In genomic region chr13:28718186-28718537, GRCh38 we compare ENCODE assay signal across 8 cellular contexts. TPM values are rescaled to one million over a fixed set of nuclear protein-coding genes. Genes with fewer than 3 reads are reported as not detected.
DNase-seq lines count a peak whose midpoint lies in the region; ATAC-seq, FAIRE-seq and TF ChIP-seq lines count a peak whose summit lies in the region.

No MANE protein-coding gene starts in this region.

- no peak for TF ChIP-seq POLR2A in GM12892 (IDR thresholded peaks at IDR 0.05; ENCODE audit: low read depth, low read length)

- H3K4me1 Mint-ChIP-seq in naive thymus-derived CD8-positive, alpha-beta T cell, result peaks cover 20 to 46% (median 40%) of the 10 kb centered on the region in 4 donors

- H3K4me3 ChIP-seq in OCI-LY3 (ENCODE audit: low read length) (peak overlapping the region; percentile 89), endocrine pancreas (ENCODE audit: control insufficient read depth, insufficient read depth, low read length) (peak overlapping the region; percentile 82)

- H3K27ac ChIP-seq in OCI-LY3 (ENCODE audit: low read length), result no peak overlapping the region

- no peak for DNase-seq in GM12892 (ENCODE audit: insufficient read length)
- DNase-seq in naive thymus-derived CD8-positive, alpha-beta T cell, result no peak
- no peak for DNase-seq in GF-D8 (lab: John Stamatoyannopoulos, UW)
- DNase-seq in COR-L47 (lab: John Stamatoyannopoulos, UW), result no peak
- no peak for DNase-seq in T-helper 9 cell
- DNase-seq in DMS79 treated with DMSO at 0.1 percent for 48 hours (lab: John Stamatoyannopoulos, UW), result no peak

- no peaks in the 10 kb centered on the region for H3K79me2 ChIP-seq in OCI-LY3 (ENCODE audit: low read length)

- H3K27me3 Mint-ChIP-seq in naive thymus-derived CD8-positive, alpha-beta T cell, result peaks cover 0 to 2% (median 0%) of the 10 kb centered on the region in 5 donors

- H4K20me1 ChIP-seq in OCI-LY3 (ENCODE audit: insufficient read depth, low read length), result no peaks in the 10 kb centered on the region

- no peak for TF ChIP-seq CTCF in OCI-LY3 (IDR thresholded peaks at IDR 0.05; ENCODE audit: low read depth, low read length)

- H2AFZ ChIP-seq in OCI-LY3 (ENCODE audit: low read depth, low read length), result peak overlapping the region; percentile 69

- peak overlapping the region; percentile 81 for H3K4me2 ChIP-seq in OCI-LY3 (ENCODE audit: low read length)

- H3K4me1 ChIP-seq in OCI-LY3 (ENCODE audit: low read length) (peaks cover 15% of the 10 kb centered on the region), endocrine pancreas (ENCODE audit: control insufficient read depth, insufficient read depth, low read length) (no peaks in the 10 kb centered on the region)

- H3K9me3 Mint-ChIP-seq in naive thymus-derived CD8-positive, alpha-beta T cell, result no peaks in the 10 kb centered on the region

- no peaks in the 10 kb centered on the region for H3K9me3 ChIP-seq in OCI-LY3 (ENCODE audit: insufficient read depth, low read length)
- no peaks in the 10 kb centered on the region for H3K9me3 ChIP-seq in endocrine pancreas (ENCODE audit: control insufficient read depth, low read length)

- H3K27me3 ChIP-seq in OCI-LY3 (ENCODE audit: low read depth, low read length) (no peaks in the 10 kb centered on the region), endocrine pancreas (ENCODE audit: control insufficient read depth, insufficient read depth, low read length) (no peaks in the 10 kb centered on the region)

- H3K9ac ChIP-seq in OCI-LY3 (ENCODE audit: low read length), result peak overlapping the region; percentile 80
- H3K9ac ChIP-seq in endocrine pancreas (ENCODE audit: control insufficient read depth, insufficient read depth, low read length), result peak overlapping the region; percentile 88

- POLR2A ChIA-PET in naive thymus-derived CD8-positive, alpha-beta T cell (lab: Charles Lee), result interaction anchor here (0.6 to 2.6 kb wide), 4 partner anchors 13 to 139 kb away, joined by 3 to 30 read pairs (median 4); partner anchors contain the start of gene POMP

- H3K36me3 Mint-ChIP-seq in naive thymus-derived CD8-positive, alpha-beta T cell, result peaks cover 0 to 10% (median 6%) of the 10 kb centered on the region in 3 donors

- peak; percentile 1 for ATAC-seq in naive thymus-derived CD8-positive, alpha-beta T cell

- H3K4me3 Mint-ChIP-seq in naive thymus-derived CD8-positive, alpha-beta T cell, result peak overlapping the region; percentile 89 to 98 (median 94)

- H3K27ac Mint-ChIP-seq in naive thymus-derived CD8-positive, alpha-beta T cell, result peak overlapping the region; percentile 93 to 99 (median 97)

- FAIRE-seq in GM12892 (lab: Jason Lieb, UNC), result peak; percentile 46

- peaks cover 4% of the 10 kb centered on the region for H3K36me3 ChIP-seq in OCI-LY3 (replicated peaks; ENCODE audit: low read depth, low read length)
- no peaks in the 10 kb centered on the region for H3K36me3 ChIP-seq in endocrine pancreas (ENCODE audit: control insufficient read depth, insufficient read depth, low read length)

RNA-seq across cellular contexts. Expression of gene SLC46A3, which starts 0.6 kb away (rescaled TPM):
- polyA plus RNA-seq in GM12892 (2012; ENCODE audit: missing spikeins), result 5.2 TPM
- total RNA-seq in naive thymus-derived CD8-positive, alpha-beta T cell, result 10 to 100 TPM; 21.7 to 22.3 TPM
- 10 to 100 TPM; 29.6 to 35.9 (median 34.8) TPM for polyA plus RNA-seq in naive thymus-derived CD8-positive, alpha-beta T cell

RNA-seq across cellular contexts. Expression of gene POMP, which starts 59.2 kb away (rescaled TPM):
- polyA plus RNA-seq in GM12892 (2012; ENCODE audit: missing spikeins), result 173 TPM
- 10 to 100 TPM; 19.9 to 21.3 TPM for total RNA-seq in naive thymus-derived CD8-positive, alpha-beta T cell
- polyA plus RNA-seq in naive thymus-derived CD8-positive, alpha-beta T cell, result 10 to 100 TPM; 74.9 to 93.4 (median 90.5) TPM
